25 cellular contexts compared by ENCODE assay signal in the genomic region with DNA sequence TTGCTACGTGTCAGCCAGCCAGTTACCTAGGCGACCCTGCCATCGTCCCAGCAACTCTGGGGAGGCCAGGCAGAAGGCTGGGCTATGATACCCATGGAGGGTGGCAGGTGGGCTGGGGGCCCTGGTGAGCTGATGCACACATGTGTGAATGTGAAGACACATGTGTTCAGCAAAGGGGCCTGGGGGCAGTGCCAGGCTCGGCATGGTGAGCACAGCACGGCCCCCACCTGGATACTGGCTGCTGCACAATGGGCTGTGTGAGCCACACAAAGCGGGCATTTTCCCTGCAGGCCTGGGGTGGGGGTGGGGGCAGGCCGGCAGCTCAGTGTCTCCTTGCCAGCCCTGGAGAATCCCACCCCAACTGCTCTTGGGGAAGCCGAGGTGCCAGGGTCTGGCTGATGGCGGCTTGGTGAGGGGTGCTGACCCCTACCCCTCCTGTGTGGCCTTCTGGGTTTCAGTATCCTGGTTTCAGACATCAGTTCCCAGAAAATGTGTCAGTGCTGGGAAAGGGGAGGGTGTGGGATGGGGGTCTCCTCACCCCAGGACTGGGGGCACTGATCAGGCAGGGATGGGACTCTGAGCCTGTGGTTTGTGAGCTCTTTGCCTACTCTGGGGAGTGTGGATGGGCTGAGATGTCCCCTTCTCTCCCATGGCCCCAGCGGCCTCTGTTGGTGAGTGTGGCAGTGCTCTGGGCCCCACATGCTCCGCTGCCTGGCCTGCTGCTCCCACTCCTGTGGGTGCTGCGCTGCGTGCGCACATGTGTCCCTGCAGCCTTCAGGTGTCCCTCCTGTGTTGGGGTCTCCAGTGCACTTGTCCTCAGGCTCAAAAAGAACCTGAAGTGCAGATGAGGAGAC.
DNase-seq lines count a peak whose midpoint lies in the region; ATAC-seq lines count a peak whose summit lies in the region.
"Had no signal": no experiment of that assay in that cellular context is flagged by ENCODE, and none has a peak within 500 bp of the region (broad histone marks: within the 10 kb centered on the region; RNA-seq: fewer than 3 reads in every experiment).

No MANE protein-coding gene starts in this region.

- no peaks in the 10 kb centered on the region for H3K27me3 ChIP-seq in endocrine pancreas (ENCODE audit: control insufficient read depth, insufficient read depth, low read length)
- H3K27me3 ChIP-seq: heart right ventricle had no signal

- no peaks in the 10 kb centered on the region for H3K9me3 Mint-ChIP-seq in stimulated activated naive CD8-positive, alpha-beta T cell treated with anti-CD3 and anti-CD28 coated beads, Interleukin-15, amount 100 ng/mL, for 72 hours
- H3K9me3 Mint-ChIP-seq: activated T-cell treated with anti-CD3 and anti-CD28 coated beads, Interleukin-2, amount 50 U/mL, for 4 hours; CD8-positive, alpha-beta T cell; immature natural killer cell; natural killer cell had no signal

- H3K27me3 Mint-ChIP-seq in stimulated activated naive CD8-positive, alpha-beta T cell treated with anti-CD3 and anti-CD28 coated beads, Interleukin-15, amount 100 ng/mL, for 72 hours: no peaks in the 10 kb centered on the region
- H3K27me3 Mint-ChIP-seq: progenitor cell of endocrine pancreas had no signal

- DNase-seq in NCI-H2171 treated with DMSO at 0.1 percent for 48 hours (lab: John Stamatoyannopoulos, UW): peak; percentile 6
- DNase-seq in NCI-H2171 (lab: John Stamatoyannopoulos, UW): no peak
- peak; percentile 86 for DNase-seq in midbrain (lab: John Stamatoyannopoulos, UW)
- peak; percentile 85 for DNase-seq in superior temporal gyrus (ENCODE audit: extremely low spot score)
- no peak for DNase-seq in iPS-NIHi11 (ENCODE audit: low spot score)
- no peak for DNase-seq in stimulated activated naive CD8-positive, alpha-beta T cell treated with anti-CD3 and anti-CD28 coated beads, Interleukin-15, amount 100 ng/mL, for 72 hours
- DNase-seq: activated CD4-positive, alpha-beta T cell treated with anti-CD3 and anti-CD28 coated beads for 48 hours; activated naive CD4-positive, alpha-beta T cell; activated T-cell treated with anti-CD3 and anti-CD28 coated beads, Interleukin-2, amount 50 U/mL, for 4 hours; CD8-positive, alpha-beta T cell; DMS153; GM23248; heart right ventricle; immature natural killer cell; Kasumi-1; left ventricle myocardium inferior; natural killer cell; NCI-H1694; NCI-H345; NCI-H82; RPMI8226 had no signal

- H3K9ac ChIP-seq in endocrine pancreas (ENCODE audit: control insufficient read depth, insufficient read depth, low read length): peak overlapping the region; percentile 30
- H3K9ac ChIP-seq: GM23248 had no signal

- no peaks in the 10 kb centered on the region for H3K36me3 ChIP-seq in endocrine pancreas (ENCODE audit: control insufficient read depth, insufficient read depth, low read length)

- no peak overlapping the region for H3K27ac Mint-ChIP-seq in stimulated activated naive CD8-positive, alpha-beta T cell treated with anti-CD3 and anti-CD28 coated beads, Interleukin-15, amount 100 ng/mL, for 72 hours
- H3K27ac Mint-ChIP-seq: CD8-positive, alpha-beta T cell; immature natural killer cell; natural killer cell had no signal

- no peak overlapping the region for H3K4me3 Mint-ChIP-seq in stimulated activated naive CD8-positive, alpha-beta T cell treated with anti-CD3 and anti-CD28 coated beads, Interleukin-15, amount 100 ng/mL, for 72 hours
- H3K4me3 Mint-ChIP-seq: activated T-cell treated with anti-CD3 and anti-CD28 coated beads, Interleukin-2, amount 50 U/mL, for 4 hours; CD8-positive, alpha-beta T cell; immature natural killer cell; natural killer cell had no signal

- H3K4me1 Mint-ChIP-seq in stimulated activated naive CD8-positive, alpha-beta T cell treated with anti-CD3 and anti-CD28 coated beads, Interleukin-15, amount 100 ng/mL, for 72 hours: peaks cover 47% of the 10 kb centered on the region

- ATAC-seq in GM21737 (IDR thresholded peaks at IDR 0.05; ENCODE audit: unreplicated experiment): no peak
- no peak for ATAC-seq in stimulated activated naive CD8-positive, alpha-beta T cell treated with anti-CD3 and anti-CD28 coated beads, Interleukin-15, amount 100 ng/mL, for 72 hours
- ATAC-seq: activated T-cell treated with anti-CD3 and anti-CD28 coated beads, Interleukin-2, amount 50 U/mL, for 4 hours; CD8-positive, alpha-beta T cell; heart right ventricle; natural killer cell had no signal

- H3K4me3 ChIP-seq in endocrine pancreas (ENCODE audit: control insufficient read depth, insufficient read depth, low read length): no peak overlapping the region
- H3K4me3 ChIP-seq: GM23248, heart right ventricle, left ventricle myocardium inferior, SK-N-MC had no signal

- no peaks in the 10 kb centered on the region for H3K4me1 ChIP-seq in endocrine pancreas (ENCODE audit: control insufficient read depth, insufficient read depth, low read length)

- H3K9me3 ChIP-seq in endocrine pancreas (ENCODE audit: control insufficient read depth, low read length): no peaks in the 10 kb centered on the region
- H3K9me3 ChIP-seq: heart right ventricle, left ventricle myocardium inferior had no signal

Comparison
In these comparisons a context has a peak if more than half of its experiments do, and no peak if none do; other contexts are left out.
1. DNase-seq: peak in NCI-H2171 treated with DMSO at 0.1 percent for 48 hours (single experiment), midbrain (single experiment) and superior temporal gyrus (single experiment); none in NCI-H2171 (single experiment), iPS-NIHi11 (single experiment) and stimulated activated naive CD8-positive, alpha-beta T cell treated with anti-CD3 and anti-CD28 coated beads, Interleukin-15, amount 100 ng/mL, for 72 hours (0 of 2).